Comparison of ENCODE assay signal across 12 cellular contexts in genomic region chr18:12741351-12741750, GRCh38. TPM values are rescaled to one million over a fixed set of nuclear protein-coding genes. Genes with fewer than 3 reads are reported as not detected.
DNase-seq lines count a peak whose midpoint lies in the region; TF ChIP-seq lines count a peak whose summit lies in the region.
"Had no signal": no experiment of that assay in that cellular context is flagged by ENCODE, and none has a peak within 500 bp of the region (broad histone marks: within the 10 kb centered on the region; RNA-seq: fewer than 3 reads in every experiment).

No MANE protein-coding gene starts in this region.

- H3K4me3 ChIP-seq in SJSA1 (no peak overlapping the region), suprapubic skin (no peak overlapping the region)
- H3K4me3 ChIP-seq: SK-N-MC had no signal

- WGBS in suprapubic skin = 41% methylated on average over 6 of the region's 6 CpGs

- H3K36me3 ChIP-seq in KOPT-K1 (ENCODE audit: insufficient read depth, low read length) (peaks cover 23% of the 10 kb centered on the region), SJSA1 (no peaks in the 10 kb centered on the region), suprapubic skin (no peaks in the 10 kb centered on the region)

- DNase-seq in NCI-H1417 (lab: John Stamatoyannopoulos, UW) = peak; percentile 38 to 70 (median 68)
- DNase-seq in NCI-H1417 treated with DMSO at 0.1 percent for 48 hours (lab: John Stamatoyannopoulos, UW) = no peak
- DNase-seq in SJSA1 (ENCODE audit: low read depth in 1 of 2, low spot score in 2 of 2) = peak; percentile 78 to 91
- peak; percentile 39 for DNase-seq in kidney tubule cell (ENCODE audit: low spot score)
- DNase-seq in suprapubic skin (ENCODE audit: low spot score in 2 of 2) = no peak
- no peak for DNase-seq in NCI-H774 (lab: John Stamatoyannopoulos, UW)
- DNase-seq in medulla oblongata (ENCODE audit: extremely low spot score) = no peak
- DNase-seq: 8988T, cerebellar nuclear complex, MM.1S had no signal

- H3K4me1 ChIP-seq in SJSA1 (replicated peaks) (peaks cover 29% of the 10 kb centered on the region), suprapubic skin (no peaks in the 10 kb centered on the region)

- H3K27ac ChIP-seq in KOPT-K1 (ENCODE audit: low read depth, low read length, poor library complexity, severe bottlenecking) (peak overlapping the region; percentile 18), SJSA1 (peak overlapping the region; percentile 59), suprapubic skin (no peak overlapping the region)
- H3K27ac ChIP-seq: SK-N-MC had no signal

- TF ChIP-seq POLR2A in suprapubic skin (IDR thresholded peaks at IDR 0.05) = no peak

- no peaks in the 10 kb centered on the region for H3K9me3 ChIP-seq in KOPT-K1 (ENCODE audit: insufficient read depth, low read length, poor library complexity, severe bottlenecking)
- no peaks in the 10 kb centered on the region; the same call in 1 of the 2 replicates for H3K9me3 ChIP-seq in SJSA1 (replicated peaks)
- H3K9me3 ChIP-seq in suprapubic skin = no peaks in the 10 kb centered on the region

- TF ChIP-seq CTCF in suprapubic skin (IDR thresholded peaks at IDR 0.05) = no peak

- no peak for TF ChIP-seq EP300 in suprapubic skin (IDR thresholded peaks at IDR 0.05)

- H3K27me3 ChIP-seq in SJSA1 (replicated peaks) (no peaks in the 10 kb centered on the region), suprapubic skin (no peaks in the 10 kb centered on the region)

RNA-seq across cellular contexts. Expression of gene PSMG2, which starts 38.5 kb away (rescaled TPM):
- 79.7 and 112 TPM in 2 replicates for total RNA-seq in SJSA1 (2014; rRNA removed; shearing (Covaris generic))
- total RNA-seq in suprapubic skin = 10 to 100 TPM; 53.1 to 72.1 (median 68.4) TPM

RNA-seq across cellular contexts. Expression of gene CEP76, which starts 38.8 kb away (rescaled TPM):
- 16.6 and 24.1 TPM in 2 replicates for total RNA-seq in SJSA1 (2014; rRNA removed; shearing (Covaris generic))
- 10 to 100 TPM in 2 of 4 donors, 1 to 10 TPM in 2; 6.5 to 14.8 (median 11.3) TPM for total RNA-seq in suprapubic skin

Comparison
In these comparisons a context has a peak if more than half of its experiments do, and no peak if none do; other contexts are left out.
1. DNase-seq: peak in NCI-H1417 (3 of 3), SJSA1 (2 of 2) and kidney tubule cell (single experiment); none in NCI-H1417 treated with DMSO at 0.1 percent for 48 hours (single experiment), suprapubic skin (0 of 2), NCI-H774 (single experiment) and medulla oblongata (single experiment).